In genomic region chr6:157769776-157770430, GRCh38 we compare ENCODE assay signal across 1 cellular context.
TF ChIP-seq lines count a peak whose summit lies in the region.

No MANE protein-coding gene starts in this region.

TF ChIP-seq in K562, 482 proteins besides CTCF, POLR2A, EP300 and RAD21 (continued from another document):
- no peak for TF ChIP-seq ZNF512 (tag; IDR thresholded peaks at IDR 0.05)
TF ChIP-seq in K562: peak in this region for 1.
